28 cellular contexts compared by ENCODE assay signal in genomic region chr11:963852-964251, GRCh38.
"Had no signal": no experiment of that assay in that cellular context is flagged by ENCODE, and none has a peak within 500 bp of the region (broad histone marks: within the 10 kb centered on the region; RNA-seq: fewer than 3 reads in every experiment).

No MANE protein-coding gene starts in this region.

- ATAC-seq: activated CD4-positive, alpha-beta T cell treated with anti-CD3 and anti-CD28 coated beads for 36 hours; activated CD8-positive, alpha-beta memory T cell treated with anti-CD3 and anti-CD28 coated beads, Interleukin-2, amount 10 ng/mL, durations not matched to agents 7 days and 5 days; activated CD8-positive, alpha-beta T cell treated with anti-CD3 and anti-CD28 coated beads, Interleukin-2, amount 10 ng/mL, durations not matched to agents 7 days and 5 days; body of pancreas; effector memory CD8-positive, alpha-beta T cell; heart left ventricle; T-cell had no signal

- H3K27ac Mint-ChIP-seq: activated CD4-positive, alpha-beta memory T cell treated with anti-CD3 and anti-CD28 coated beads for 36 hours; activated CD4-positive, alpha-beta T cell treated with anti-CD3 and anti-CD28 coated beads for 36 hours; activated CD4-positive, alpha-beta T cell treated with anti-CD3 and anti-CD28 coated beads, Interleukin-2, amount 10 ng/mL, durations not matched to agents 24 days and 14 days; activated CD8-positive, alpha-beta memory T cell treated with anti-CD3 and anti-CD28 coated beads, Interleukin-2, amount 10 ng/mL, durations not matched to agents 7 days and 5 days; activated CD8-positive, alpha-beta T cell treated with anti-CD3 and anti-CD28 coated beads, Interleukin-2, amount 10 ng/mL, durations not matched to agents 7 days and 5 days; activated naive CD4-positive, alpha-beta T cell treated with anti-CD3 and anti-CD28 coated beads, Interleukin-2, amount 10 ng/mL, durations not matched to agents 7 days and 5 days; T-cell had no signal

- H3K27me3 Mint-ChIP-seq: activated CD4-positive, alpha-beta memory T cell treated with anti-CD3 and anti-CD28 coated beads for 36 hours; activated CD4-positive, alpha-beta T cell treated with anti-CD3 and anti-CD28 coated beads for 36 hours; activated CD4-positive, alpha-beta T cell treated with anti-CD3 and anti-CD28 coated beads, Interleukin-2, amount 10 ng/mL, durations not matched to agents 24 days and 14 days; activated CD8-positive, alpha-beta memory T cell treated with anti-CD3 and anti-CD28 coated beads, Interleukin-2, amount 10 ng/mL, durations not matched to agents 7 days and 5 days; activated naive CD4-positive, alpha-beta T cell treated with anti-CD3 and anti-CD28 coated beads, Interleukin-2, amount 10 ng/mL, durations not matched to agents 7 days and 5 days; effector memory CD8-positive, alpha-beta T cell; T-cell had no signal

- H3K27me3 ChIP-seq: adrenal gland, body of pancreas, heart left ventricle had no signal

- H3K4me3 ChIP-seq: adrenal gland, body of pancreas, heart left ventricle had no signal

- DNase-seq: activated CD4-positive, alpha-beta memory T cell treated with anti-CD3 and anti-CD28 coated beads for 36 hours; activated CD4-positive, alpha-beta T cell treated with anti-CD3 and anti-CD28 coated beads for 36 hours; activated CD4-positive, alpha-beta T cell treated with anti-CD3 and anti-CD28 coated beads, Interleukin-2, amount 10 ng/mL, durations not matched to agents 24 days and 14 days; activated CD4-positive, CD25-positive, alpha-beta regulatory T cell; activated CD4-positive, CD25-positive, alpha-beta regulatory T cell treated with anti-CD3 and anti-CD28 coated beads, Interleukin-2, amount 50 U/mL, for 72 hours; activated CD8-positive, alpha-beta memory T cell treated with anti-CD3 and anti-CD28 coated beads, Interleukin-2, amount 10 ng/mL, durations not matched to agents 7 days and 5 days; activated CD8-positive, alpha-beta memory T cell treated with anti-CD3 and anti-CD28 coated beads, Interleukin-2, amount 50 U/mL, for 4 hours; activated CD8-positive, alpha-beta T cell treated with anti-CD3 and anti-CD28 coated beads, Interleukin-2, amount 10 ng/mL, durations not matched to agents 7 days and 5 days; activated gamma-delta T cell; activated naive CD4-positive, alpha-beta T cell; activated naive CD4-positive, alpha-beta T cell treated with anti-CD3 and anti-CD28 coated beads, Interleukin-2, amount 10 ng/mL, durations not matched to agents 7 days and 5 days; activated T-cell treated with anti-CD3 and anti-CD28 coated beads, Interleukin-2, amount 50 U/mL, for 1 hour; activated T-cell treated with anti-CD3 and anti-CD28 coated beads, Interleukin-2, amount 50 U/mL, for 48 hours; adrenal gland; amygdala; aorta; body of pancreas; caudate nucleus; cortex of kidney; dermis blood vessel endothelial cell; effector CD4-positive, alpha-beta T cell; effector memory CD8-positive, alpha-beta T cell; foreskin fibroblast; glutamatergic neuron; SW 1271; T-cell had no signal

- H3K9me3 Mint-ChIP-seq: activated CD4-positive, alpha-beta memory T cell treated with anti-CD3 and anti-CD28 coated beads for 36 hours; effector memory CD8-positive, alpha-beta T cell; T-cell; T-helper 1 cell treated with Interleukin-12 subunit alpha and Interleukin-12 subunit beta and Interleukin-4 antibody, amounts not matched to agents 30 μg/mL and 1 μg/mL, for 36 hours had no signal

- H3K4me3 Mint-ChIP-seq: activated CD4-positive, alpha-beta memory T cell treated with anti-CD3 and anti-CD28 coated beads for 36 hours; activated CD4-positive, alpha-beta T cell treated with anti-CD3 and anti-CD28 coated beads for 36 hours; activated CD4-positive, alpha-beta T cell treated with anti-CD3 and anti-CD28 coated beads, Interleukin-2, amount 10 ng/mL, durations not matched to agents 24 days and 14 days; activated CD8-positive, alpha-beta memory T cell treated with anti-CD3 and anti-CD28 coated beads, Interleukin-2, amount 10 ng/mL, durations not matched to agents 7 days and 5 days; activated CD8-positive, alpha-beta T cell treated with anti-CD3 and anti-CD28 coated beads, Interleukin-2, amount 10 ng/mL, durations not matched to agents 7 days and 5 days; activated naive CD4-positive, alpha-beta T cell treated with anti-CD3 and anti-CD28 coated beads, Interleukin-2, amount 10 ng/mL, durations not matched to agents 7 days and 5 days; effector memory CD8-positive, alpha-beta T cell; T-cell; T-helper 1 cell treated with Interleukin-12 subunit alpha and Interleukin-12 subunit beta and Interleukin-4 antibody, amounts not matched to agents 30 μg/mL and 1 μg/mL, for 36 hours had no signal
